31 cellular contexts compared by ENCODE assay signal in the genomic region with DNA sequence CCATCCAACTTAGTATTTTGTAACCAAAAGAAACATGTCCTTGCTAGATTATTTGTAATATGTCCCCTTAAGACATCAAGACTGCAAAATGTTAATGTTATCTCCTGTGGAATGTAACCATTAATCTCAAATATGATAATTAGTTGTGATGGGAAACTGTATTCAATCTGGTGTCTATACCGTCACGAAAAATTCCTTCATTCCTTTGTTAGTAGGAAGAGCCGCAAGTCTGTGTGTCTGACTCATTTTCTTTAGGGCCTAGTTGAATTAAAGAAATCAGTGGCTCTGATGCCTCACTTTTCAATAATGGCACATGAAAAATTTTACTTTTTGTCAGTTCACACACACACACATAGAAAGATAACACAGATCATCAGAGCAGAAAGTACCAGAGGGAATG.
"Had no signal": no experiment of that assay in that cellular context is flagged by ENCODE, and none has a peak within 500 bp of the region (broad histone marks: within the 10 kb centered on the region; RNA-seq: fewer than 3 reads in every experiment).

No MANE protein-coding gene starts in this region.

- H3K9me3 ChIP-seq: MG63 had no signal

- H3K27me3 Mint-ChIP-seq: activated CD4-positive, alpha-beta memory T cell treated with anti-CD3 and anti-CD28 coated beads, Interleukin-2, amount 10 ng/mL, durations not matched to agents 7 days and 5 days; activated naive CD8-positive, alpha-beta T cell; activated T-helper 17 cell treated with anti-CD3 and anti-CD28 coated beads, Interleukin-2, amount 50 U/mL, for 72 hours; T-helper 17 cell had no signal

- H3K36me3 Mint-ChIP-seq: activated naive CD8-positive, alpha-beta T cell had no signal

- H3K4me3 ChIP-seq: cardiac muscle cell, MG63 had no signal

- DNase-seq: activated CD4-positive, alpha-beta memory T cell treated with anti-CD3 and anti-CD28 coated beads, Interleukin-2, amount 10 ng/mL, durations not matched to agents 7 days and 5 days; activated CD4-positive, alpha-beta T cell treated with anti-CD3 and anti-CD28 coated beads, Interleukin-2, amount 50 U/mL, for 1 hour; activated CD4-positive, CD25-positive, alpha-beta regulatory T cell; activated gamma-delta T cell; activated naive CD4-positive, alpha-beta T cell treated with anti-CD3 and anti-CD28 coated beads for 36 hours; activated T-cell treated with anti-CD3 and anti-CD28 coated beads for 4 hours; activated T-cell treated with anti-CD3 and anti-CD28 coated beads, Interleukin-2, amount 50 U/mL, for 48 hours; amygdala; brain microvascular endothelial cell; MG63; MV-4-11; NCI-H1092 treated with DMSO at 0.1 percent for 48 hours; NCI-H1417 treated with DMSO at 0.1 percent for 48 hours; NCI-H1694; NCI-H2029; NCI-H2107; NCI-H345; NCI-H510A; NCI-H526 treated with DMSO at 0.1 percent for 48 hours; NCI-H82; NK-92 treated with Interleukin-12 subunit alpha and Interleukin-12 subunit beta, amount 100 ng/mL, for 24 hours; OCI-M1; RPMI8226; T-helper 17 cell; T1000 had no signal

- H3K27ac Mint-ChIP-seq: activated CD4-positive, alpha-beta memory T cell treated with anti-CD3 and anti-CD28 coated beads, Interleukin-2, amount 10 ng/mL, durations not matched to agents 7 days and 5 days; activated naive CD4-positive, alpha-beta T cell treated with anti-CD3 and anti-CD28 coated beads for 36 hours; activated naive CD8-positive, alpha-beta T cell; activated T-helper 17 cell treated with anti-CD3 and anti-CD28 coated beads, Interleukin-2, amount 50 U/mL, for 72 hours; T-helper 17 cell had no signal

- H3K27ac ChIP-seq: brain microvascular endothelial cell, cardiac muscle cell, KMS-11 had no signal

- H3K9ac ChIP-seq: KMS-11 had no signal

- ATAC-seq: activated T-helper 17 cell treated with anti-CD3 and anti-CD28 coated beads, Interleukin-2, amount 50 U/mL, for 72 hours; Panc1; Right ventricle myocardium inferior; T-helper 17 cell had no signal

- H3K36me3 ChIP-seq: brain microvascular endothelial cell, cardiac muscle cell, MG63 had no signal

- H3K9me3 Mint-ChIP-seq: activated CD4-positive, alpha-beta memory T cell treated with anti-CD3 and anti-CD28 coated beads, Interleukin-2, amount 10 ng/mL, durations not matched to agents 7 days and 5 days; activated naive CD4-positive, alpha-beta T cell treated with anti-CD3 and anti-CD28 coated beads for 36 hours had no signal

- H3K4me1 Mint-ChIP-seq: activated CD4-positive, alpha-beta memory T cell treated with anti-CD3 and anti-CD28 coated beads, Interleukin-2, amount 10 ng/mL, durations not matched to agents 7 days and 5 days; activated T-helper 17 cell treated with anti-CD3 and anti-CD28 coated beads, Interleukin-2, amount 50 U/mL, for 72 hours; T-helper 17 cell had no signal

- H3K4me3 Mint-ChIP-seq: activated CD4-positive, alpha-beta memory T cell treated with anti-CD3 and anti-CD28 coated beads, Interleukin-2, amount 10 ng/mL, durations not matched to agents 7 days and 5 days; activated naive CD4-positive, alpha-beta T cell treated with anti-CD3 and anti-CD28 coated beads for 36 hours; activated naive CD8-positive, alpha-beta T cell; activated T-helper 17 cell treated with anti-CD3 and anti-CD28 coated beads, Interleukin-2, amount 50 U/mL, for 72 hours; T-helper 17 cell had no signal

- H3K27me3 ChIP-seq: brain microvascular endothelial cell, cardiac muscle cell, MG63 had no signal
